2 cellular contexts compared by ENCODE assay signal in genomic region chr15:71743861-71744382, GRCh38.
TF ChIP-seq lines count a peak whose summit lies in the region.

No MANE protein-coding gene starts in this region.

TF ChIP-seq in WTC11, 78 proteins besides CTCF, POLR2A, EP300 and RAD21 (continued from another document):
- TF ChIP-seq ZBTB43 (CRISPR knock-in tag; IDR thresholded peaks at IDR 0.05) (no peak), ATF2 (CRISPR knock-in tag; IDR thresholded peaks at IDR 0.05; ENCODE audit: borderline replicate concordance, low read depth) (no peak), E2F1 (CRISPR knock-in tag; IDR thresholded peaks at IDR 0.05) (no peak), STAT6 (CRISPR knock-in tag; conservative IDR thresholded peaks at IDR 0.05; ENCODE audit: low read depth) (no peak), PRRX2 (CRISPR knock-in tag; IDR thresholded peaks at IDR 0.05) (no peak), KAT7 (CRISPR knock-in tag; IDR thresholded peaks at IDR 0.05; ENCODE audit: borderline replicate concordance) (no peak), PRDM15 (CRISPR knock-in tag; IDR thresholded peaks at IDR 0.05) (no peak)
TF ChIP-seq in WTC11: peak in this region for 0.

TF ChIP-seq in HepG2, 621 proteins besides CTCF, POLR2A, EP300 and RAD21 (continued from another document and continues in another):
- TF ChIP-seq PLSCR1 (CRISPR knock-in tag; IDR thresholded peaks at IDR 0.05; ENCODE audit: borderline replicate concordance) (no peak), PAWR (CRISPR knock-in tag; IDR thresholded peaks at IDR 0.05; ENCODE audit: borderline replicate concordance) (no peak), TBX2 (CRISPR knock-in tag; IDR thresholded peaks at IDR 0.05; ENCODE audit: borderline replicate concordance) (no peak), ARID3A (IDR thresholded peaks at IDR 0.05; ENCODE audit: low read depth, low read length) (peak; percentile 86), ZIK1 (CRISPR knock-in tag; IDR thresholded peaks at IDR 0.05; ENCODE audit: borderline replicate concordance, low read depth) (no peak), ZNF292 (CRISPR knock-in tag; IDR thresholded peaks at IDR 0.05; ENCODE audit: borderline replicate concordance, low read depth) (no peak), GRHL1 (CRISPR knock-in tag; conservative IDR thresholded peaks at IDR 0.05) (no peak), ZNF362 (CRISPR knock-in tag; IDR thresholded peaks at IDR 0.05; ENCODE audit: borderline replicate concordance) (peak; percentile 81), SIN3B (IDR thresholded peaks at IDR 0.05; ENCODE audit: low read length) (no peak), SKI (IDR thresholded peaks at IDR 0.05; ENCODE audit: partially characterized antibody) (no peak), ZNF543 (CRISPR knock-in tag; IDR thresholded peaks at IDR 0.05) (no peak), ZNF414 (CRISPR knock-in tag; IDR thresholded peaks at IDR 0.05) (no peak), ZFX (CRISPR knock-in tag; IDR thresholded peaks at IDR 0.05; ENCODE audit: low read depth) (no peak), NFAT5 (CRISPR knock-in tag; IDR thresholded peaks at IDR 0.05) (no peak), ZNF354B (CRISPR knock-in tag; IDR thresholded peaks at IDR 0.05) (no peak), U2AF2 (IDR thresholded peaks at IDR 0.05; ENCODE audit: low read depth, low read length) (no peak), SMC3 (IDR thresholded peaks at IDR 0.05; ENCODE audit: low read length) (peak; percentile 79), SYNCRIP (IDR thresholded peaks at IDR 0.05; ENCODE audit: insufficient read depth, low read depth, low read length) (no peak), ZNF331 (CRISPR knock-in tag; IDR thresholded peaks at IDR 0.05) (no peak), ZNF589 (CRISPR knock-in tag; conservative IDR thresholded peaks at IDR 0.05) (no peak), ZNF674 (CRISPR knock-in tag; IDR thresholded peaks at IDR 0.05; ENCODE audit: low read depth) (no peak), KLF11 (CRISPR knock-in tag; IDR thresholded peaks at IDR 0.05) (no peak), ZNF777 (CRISPR knock-in tag; IDR thresholded peaks at IDR 0.05) (no peak), CBX1 (IDR thresholded peaks at IDR 0.05; ENCODE audit: low read depth) (no peak), STAG1 (CRISPR knock-in tag; IDR thresholded peaks at IDR 0.05) (peak; percentile 37), SIX4 (CRISPR knock-in tag; IDR thresholded peaks at IDR 0.05) (no peak), POGK (CRISPR knock-in tag; conservative IDR thresholded peaks at IDR 0.05) (no peak), CENPBD1 (CRISPR knock-in tag; IDR thresholded peaks at IDR 0.05; ENCODE audit: borderline replicate concordance, low read depth) (no peak), ZNF513 (CRISPR knock-in tag; conservative IDR thresholded peaks at IDR 0.05) (no peak)
